8 cellular contexts compared by ENCODE assay signal in genomic region chr16:88234442-88235399, GRCh38.
DNase-seq lines count a peak whose midpoint lies in the region; ATAC-seq, FAIRE-seq and TF ChIP-seq lines count a peak whose summit lies in the region.
"Not testable (repeated sequence)": the region's sequence is repeated elsewhere in the genome, so short reads cannot be mapped to it uniquely, and the experiment has no call there.

No MANE protein-coding gene starts in this region.

- WGBS in heart left ventricle, 4 donors = 32 to 50% (median 38%) methylated on average over 29 to 41 of the region's 46 CpGs
- WGBS in right lobe of liver (ENCODE audit: insufficient coverage, low coverage, low lambda C conversion rate, missing lambda C conversion rate) = 29% methylated on average over 10 of the region's 46 CpGs
- WGBS in testis, 2 donors = 30 to 58% methylated on average over 16 to 24 of the region's 46 CpGs

- H3K27ac Mint-ChIP-seq in astrocyte (ENCODE audit: unreplicated experiment) = not testable (repeated sequence)
- peak overlapping the region; percentile 76 for H3K27ac Mint-ChIP-seq in osteocyte (ENCODE audit: unreplicated experiment)

- H3K36me3 Mint-ChIP-seq in astrocyte (ENCODE audit: low read depth, unreplicated experiment); osteocyte (ENCODE audit: unreplicated experiment): not testable (repeated sequence)

- not testable (repeated sequence) for H2AFZ ChIP-seq in ACC112 (ENCODE audit: low read length, unreplicated experiment); astrocyte (ENCODE audit: low read depth, low read length)

- FAIRE-seq in astrocyte (lab: Jason Lieb, UNC) = peak; percentile 92

- ATAC-seq in heart left ventricle (peak; percentile 83 to 91 (median 88)), right lobe of liver (peak; percentile 82 to 87 (median 86))

- not testable (repeated sequence) for H3K36me3 ChIP-seq in ACC112 (ENCODE audit: insufficient read depth, low read length); astrocyte (ENCODE audit: insufficient read depth, low read length); duodenal mucosa (ENCODE audit: control insufficient read depth in 1 of 2, insufficient read depth in 2 of 2, low read length in 2 of 2); heart left ventricle; right lobe of liver; testis (ENCODE audit: low read depth, missing control alignments)

- H3K9me3 ChIP-seq in astrocyte (ENCODE audit: insufficient read depth, low read depth, low read length); duodenal mucosa (ENCODE audit: control insufficient read depth in 1 of 2, low read length in 2 of 2); heart left ventricle; right lobe of liver; testis: not testable (repeated sequence)

- intact Hi-C loops in heart left ventricle (cut with DNase I); right lobe of liver (cut with DNase I); testis (cut with DNase I; ENCODE audit: low total_unique reads): not testable (repeated sequence)

- H3K4me3 ChIP-seq in ACC112 (ENCODE audit: low read depth, low read length) = peak overlapping the region; percentile 59; the same call in 1 of the 2 replicates
- not testable (repeated sequence) for H3K4me3 ChIP-seq in astrocyte (ENCODE audit: insufficient read depth, low read depth, low read length); duodenal mucosa (ENCODE audit: low read depth in 1 of 2, low read length in 2 of 2); right lobe of liver; testis
- H3K4me3 ChIP-seq in heart left ventricle = peak overlapping the region in 7 of 12 donors; percentile 18 to 45 (median 27)

- H3K4me1 Mint-ChIP-seq in astrocyte (ENCODE audit: low read depth, unreplicated experiment) (peaks cover 19% of the 10 kb centered on the region), osteocyte (ENCODE audit: unreplicated experiment) (peaks cover 35% of the 10 kb centered on the region)

- TF ChIP-seq CTCF in astrocyte (IDR thresholded peaks at IDR 0.05; ENCODE audit: insufficient read depth, low read depth, low read length); right lobe of liver (IDR thresholded peaks at IDR 0.05); osteocyte (IDR thresholded peaks at IDR 0.05); testis (IDR thresholded peaks at IDR 0.05): not testable (repeated sequence)
- peak in 1 of 12 donors; percentile 36 for TF ChIP-seq CTCF in heart left ventricle (IDR thresholded peaks at IDR 0.05)

- not testable (repeated sequence) for H3K79me2 ChIP-seq in ACC112 (ENCODE audit: control insufficient read depth, insufficient read depth, low read length, unreplicated experiment); astrocyte (ENCODE audit: insufficient read depth, low read length)

- not testable (repeated sequence) for H3K9me3 Mint-ChIP-seq in astrocyte (ENCODE audit: unreplicated experiment); osteocyte (ENCODE audit: unreplicated experiment)

- peak overlapping the region; percentile 26 for H3K4me2 ChIP-seq in astrocyte (ENCODE audit: low read length)

- not testable (repeated sequence) for H4K20me1 ChIP-seq in astrocyte (ENCODE audit: insufficient read depth, low read length)

- H3K27ac ChIP-seq in ACC112 (ENCODE audit: low read depth, low read length) = peak overlapping the region; percentile 89
- H3K27ac ChIP-seq in astrocyte (ENCODE audit: low read depth, low read length) = peak overlapping the region; percentile 96
- peak overlapping the region; percentile 80 for H3K27ac ChIP-seq in duodenal mucosa (ENCODE audit: low read depth, low read length)
- H3K27ac ChIP-seq in heart left ventricle = peak overlapping the region; percentile 50 to 90 (median 72)
- peak overlapping the region; percentile 50 to 72 (median 51) for H3K27ac ChIP-seq in right lobe of liver
- peak overlapping the region; percentile 39 to 76 for H3K27ac ChIP-seq in testis

- peaks cover 34% of the 10 kb centered on the region for H3K4me1 ChIP-seq in ACC112 (ENCODE audit: control insufficient read depth, insufficient read depth, low read length, unreplicated experiment)
- peaks cover 30% of the 10 kb centered on the region for H3K4me1 ChIP-seq in astrocyte (ENCODE audit: insufficient read depth, low read length)
- peaks cover 12 to 26% of the 10 kb centered on the region in 2 donors for H3K4me1 ChIP-seq in duodenal mucosa (ENCODE audit: control insufficient read depth in 1 of 2, insufficient read depth in 2 of 2, low read length in 2 of 2)
- H3K4me1 ChIP-seq in heart left ventricle = peaks cover 0 to 42% (median 20%) of the 10 kb centered on the region in 12 donors
- H3K4me1 ChIP-seq in right lobe of liver = not testable (repeated sequence)
- H3K4me1 ChIP-seq in testis = peaks cover 45% of the 10 kb centered on the region

- TF ChIP-seq POLR2A in heart left ventricle (IDR thresholded peaks at IDR 0.05); right lobe of liver (IDR thresholded peaks at IDR 0.05); testis (IDR thresholded peaks at IDR 0.05): not testable (repeated sequence)

- H3K27me3 ChIP-seq in ACC112 (ENCODE audit: insufficient read depth, low read length); astrocyte (ENCODE audit: insufficient read depth, low read length); duodenal mucosa (ENCODE audit: control insufficient read depth in 1 of 2, insufficient read depth in 2 of 2, low read length in 2 of 2); heart left ventricle; right lobe of liver; testis: not testable (repeated sequence)

- H3K27me3 Mint-ChIP-seq in astrocyte (ENCODE audit: low read depth, unreplicated experiment); osteocyte (ENCODE audit: unreplicated experiment): not testable (repeated sequence)

- H3K9ac ChIP-seq in astrocyte (ENCODE audit: low read length) (peak overlapping the region; percentile 81), duodenal mucosa (ENCODE audit: low read depth in 1 of 2, low read length in 2 of 2) (peak overlapping the region in 1 of 2 donors; percentile 32)

- DNase-seq in HuH-7.5 (ENCODE audit: low spot score) (peak; percentile 47), astrocyte (ENCODE audit: low read depth) (peak; percentile 40), heart left ventricle (peak; percentile 45 to 72 (median 59)), right lobe of liver (peak in 1 of 3 donors; percentile 55), testis (peak; percentile 41)
- not testable (repeated sequence) for DNase-seq in osteocyte (ENCODE audit: extremely low spot score, unreplicated experiment)

- not testable (repeated sequence) for H3K4me3 Mint-ChIP-seq in astrocyte (ENCODE audit: unreplicated experiment); osteocyte (ENCODE audit: unreplicated experiment)
